In genomic region chr11:44992774-44993173, GRCh38 we compare ENCODE assay signal across 24 cellular contexts.
"Had no signal": no experiment of that assay in that cellular context is flagged by ENCODE, and none has a peak within 500 bp of the region (broad histone marks: within the 10 kb centered on the region; RNA-seq: fewer than 3 reads in every experiment).

No MANE protein-coding gene starts in this region.

- H2AFZ ChIP-seq: hepatocyte, neural progenitor cell had no signal

- H3K9me3 ChIP-seq: left lung, spleen, thoracic aorta, vagina had no signal

- H3K27me3 ChIP-seq: hepatocyte, left lung, neural progenitor cell, spleen, vagina had no signal

- H3K4me3 ChIP-seq: hepatocyte, left lung, lung, neural progenitor cell, spleen, thoracic aorta, vagina had no signal

- H3K79me2 ChIP-seq: hepatocyte had no signal

- DNase-seq: activated CD4-positive, alpha-beta T cell treated with anti-CD3 and anti-CD28 coated beads for 1 hour; activated CD8-positive, alpha-beta memory T cell treated with anti-CD3 and anti-CD28 coated beads for 24 hours; activated effector memory CD4-positive, alpha-beta T cell treated with Interleukin-2 at 50 U/mL for 16 hours; activated naive CD4-positive, alpha-beta T cell treated with anti-CD3 and anti-CD28 coated beads, Interleukin-2, amount 50 U/mL, for 16 hours; activated T-cell treated with anti-CD3 and anti-CD28 coated beads, Interleukin-2, amount 50 U/mL, for 72 hours; effector CD8-positive, alpha-beta T cell; glutamatergic neuron; kidney glomerular epithelial cell; naive thymus-derived CD4-positive, alpha-beta T cell; spleen; stimulated activated CD4-positive, alpha-beta T cell treated with anti-CD3 and anti-CD28 coated beads, Interleukin-4, amount 100 ng/mL, for 1 hour; stimulated activated naive CD4-positive, alpha-beta T cell had no signal

- H3K27ac Mint-ChIP-seq: activated T-cell treated with anti-CD3 and anti-CD28 coated beads, Interleukin-2, amount 50 U/mL, for 72 hours; dendritic cell treated with granulocyte-macrophage colony-stimulating factor and Interleukin-4, amounts not matched to agents 40 ng/mL and 50 ng/mL, for 4 days; naive thymus-derived CD4-positive, alpha-beta T cell; neural progenitor cell; type B pancreatic cell had no signal

- H3K36me3 ChIP-seq: left lung, neural progenitor cell, spleen, thoracic aorta, vagina had no signal

- H3K9ac ChIP-seq: neural progenitor cell had no signal

- H3K4me2 ChIP-seq: hepatocyte, neural progenitor cell had no signal

- FAIRE-seq: endothelial cell of umbilical vein, frontal cortex had no signal

- H3K36me3 Mint-ChIP-seq: brain; naive thymus-derived CD4-positive, alpha-beta T cell; neural progenitor cell; type B pancreatic cell had no signal

- H3K4me1 ChIP-seq: left lung, vagina had no signal

- H3K27ac ChIP-seq: hepatocyte, left lung, neural progenitor cell, thoracic aorta, vagina had no signal

- H3K9me3 Mint-ChIP-seq: activated T-cell treated with anti-CD3 and anti-CD28 coated beads, Interleukin-2, amount 50 U/mL, for 72 hours; dendritic cell treated with granulocyte-macrophage colony-stimulating factor and Interleukin-4, amounts not matched to agents 40 ng/mL and 50 ng/mL, for 4 days; naive thymus-derived CD4-positive, alpha-beta T cell; neural progenitor cell; type B pancreatic cell had no signal

- ATAC-seq: activated T-cell treated with anti-CD3 and anti-CD28 coated beads, Interleukin-2, amount 50 U/mL, for 72 hours; esophagus mucosa; left lung; naive thymus-derived CD4-positive, alpha-beta T cell had no signal

- H3K4me3 Mint-ChIP-seq: activated T-cell treated with anti-CD3 and anti-CD28 coated beads, Interleukin-2, amount 50 U/mL, for 72 hours; brain; dendritic cell treated with granulocyte-macrophage colony-stimulating factor and Interleukin-4, amounts not matched to agents 40 ng/mL and 50 ng/mL, for 4 days; naive thymus-derived CD4-positive, alpha-beta T cell; neural progenitor cell; type B pancreatic cell had no signal
